ENCODE assay signal across 9 cellular contexts in genomic region chr6:29792123-29793035, GRCh38. TPM values are rescaled to one million over a fixed set of nuclear protein-coding genes. Genes with fewer than 3 reads are reported as not detected.
DNase-seq lines count a peak whose midpoint lies in the region; ATAC-seq and TF ChIP-seq lines count a peak whose summit lies in the region.
"Had no signal": no experiment of that assay in that cellular context is flagged by ENCODE, and none has a peak within 500 bp of the region (broad histone marks: within the 10 kb centered on the region; RNA-seq: fewer than 3 reads in every experiment).

No MANE protein-coding gene starts in this region.

- H3K27me3 ChIP-seq in Karpas-422 (ENCODE audit: low read length), result no peaks in the 10 kb centered on the region

- peak; percentile 90 for ATAC-seq in effector memory CD8-positive, alpha-beta T cell (replicated peaks)

- peaks cover 6 to 13% of the 10 kb centered on the region in 2 donors for H3K4me1 Mint-ChIP-seq in effector memory CD8-positive, alpha-beta T cell (ENCODE audit: low read depth in 2 of 2)
- peaks cover 10% of the 10 kb centered on the region for H3K4me1 Mint-ChIP-seq in mesothelial cell of epicardium

- H3K9ac ChIP-seq in Karpas-422 (ENCODE audit: low read length), result no peak overlapping the region

- no peak overlapping the region for H3K4me3 ChIP-seq in Karpas-422 (ENCODE audit: low read length)

- no peaks in the 10 kb centered on the region for H3K79me2 ChIP-seq in Karpas-422 (ENCODE audit: low read length)

- peak overlapping the region; percentile 59 to 91 for H3K27ac Mint-ChIP-seq in effector memory CD8-positive, alpha-beta T cell
- H3K27ac Mint-ChIP-seq in mesothelial cell of epicardium, result no peak overlapping the region

- no peaks in the 10 kb centered on the region for H4K20me1 ChIP-seq in Karpas-422 (ENCODE audit: insufficient read depth, low read depth, low read length)

- H3K4me3 Mint-ChIP-seq in effector memory CD8-positive, alpha-beta T cell, result peak overlapping the region; percentile 88 to 89
- H3K4me3 Mint-ChIP-seq in mesothelial cell of epicardium, result peak overlapping the region; percentile 67

- no peak for TF ChIP-seq CTCF in mesothelial cell of epicardium (IDR thresholded peaks at IDR 0.05; ENCODE audit: unreplicated experiment)

- H2AFZ ChIP-seq in Karpas-422 (ENCODE audit: low read length), result no peak overlapping the region

- H3K27me3 Mint-ChIP-seq in effector memory CD8-positive, alpha-beta T cell, result peaks cover 42 to 53% of the 10 kb centered on the region in 2 donors
- H3K27me3 Mint-ChIP-seq in mesothelial cell of epicardium (ENCODE audit: low read depth), result peaks cover 90% of the 10 kb centered on the region

- H3K9me2 ChIP-seq in Karpas-422 (replicated peaks; ENCODE audit: insufficient read depth, low read length), result no peaks in the 10 kb centered on the region

- H3K9me3 ChIP-seq in Karpas-422 (ENCODE audit: low read length), result no peaks in the 10 kb centered on the region

- H3K27ac ChIP-seq in Karpas-422 (ENCODE audit: low read length), result no peak overlapping the region

- no peaks in the 10 kb centered on the region for H3K36me3 ChIP-seq in Karpas-422 (ENCODE audit: insufficient read depth, low read length)

- no peaks in the 10 kb centered on the region for H3K4me1 ChIP-seq in Karpas-422 (ENCODE audit: low read length)

- no peaks in the 10 kb centered on the region for H3K36me3 Mint-ChIP-seq in effector memory CD8-positive, alpha-beta T cell (ENCODE audit: insufficient read depth)
- no peaks in the 10 kb centered on the region for H3K36me3 Mint-ChIP-seq in mesothelial cell of epicardium

- DNase-seq in NCI-H345 (lab: John Stamatoyannopoulos, UW) (peak; percentile 5), NCI-H345 treated with DMSO at 0.1 percent for 48 hours (lab: John Stamatoyannopoulos, UW; ENCODE audit: unreplicated experiment) (no peak), mesothelial cell of epicardium (ENCODE audit: low spot score in 2 of 2, unreplicated experiment in 2 of 2) (no peak), islet precursor cell (no peak), Karpas-422 (no peak)
- peak; percentile 27 to 69 for DNase-seq in activated CD8-positive, alpha-beta memory T cell treated with anti-CD3 and anti-CD28 coated beads for 1 hour (ENCODE audit: extremely low read depth in 1 of 2, low read depth in 1 of 2)
- peak; percentile 58 to 75 (median 65) for DNase-seq in effector memory CD8-positive, alpha-beta T cell
- DNase-seq in stimulated activated CD8-positive, alpha-beta memory T cell treated with anti-CD3 and anti-CD28 coated beads, Interleukin-15, amount 100 ng/mL, for 24 hours (ENCODE audit: low read depth), result peak; percentile 50
- DNase-seq: DND-41 had no signal

- H3K9me3 Mint-ChIP-seq in effector memory CD8-positive, alpha-beta T cell, result no peaks in the 10 kb centered on the region
- no peaks in the 10 kb centered on the region for H3K9me3 Mint-ChIP-seq in mesothelial cell of epicardium

- H3K4me2 ChIP-seq in Karpas-422 (ENCODE audit: low read depth, low read length, poor library complexity, severe bottlenecking), result no peak overlapping the region

RNA-seq across cellular contexts. Expression of gene HLA-G, which starts 35.2 kb away (rescaled TPM):
- total RNA-seq in mesothelial cell of epicardium, result 0.29 to 0.70 TPM (median 0.56 TPM) in 3 replicates
- not detected in 2 replicates for total RNA-seq in Karpas-422 (2014; rRNA removed; shearing (Covaris generic); ENCODE audit: low replicate concordance)

Comparison
In these comparisons a context has a peak if more than half of its experiments do, and no peak if none do; other contexts are left out.
1. DNase-seq: peak in NCI-H345 (single experiment), activated CD8-positive, alpha-beta memory T cell treated with anti-CD3 and anti-CD28 coated beads for 1 hour (2 of 2), effector memory CD8-positive, alpha-beta T cell (3 of 3) and stimulated activated CD8-positive, alpha-beta memory T cell treated with anti-CD3 and anti-CD28 coated beads, Interleukin-15, amount 100 ng/mL, for 24 hours (single experiment); none in NCI-H345 treated with DMSO at 0.1 percent for 48 hours (single experiment), mesothelial cell of epicardium (0 of 2), islet precursor cell (single experiment) and Karpas-422 (single experiment).